ENCODE assay signal across 1 cellular context in the genomic region with DNA sequence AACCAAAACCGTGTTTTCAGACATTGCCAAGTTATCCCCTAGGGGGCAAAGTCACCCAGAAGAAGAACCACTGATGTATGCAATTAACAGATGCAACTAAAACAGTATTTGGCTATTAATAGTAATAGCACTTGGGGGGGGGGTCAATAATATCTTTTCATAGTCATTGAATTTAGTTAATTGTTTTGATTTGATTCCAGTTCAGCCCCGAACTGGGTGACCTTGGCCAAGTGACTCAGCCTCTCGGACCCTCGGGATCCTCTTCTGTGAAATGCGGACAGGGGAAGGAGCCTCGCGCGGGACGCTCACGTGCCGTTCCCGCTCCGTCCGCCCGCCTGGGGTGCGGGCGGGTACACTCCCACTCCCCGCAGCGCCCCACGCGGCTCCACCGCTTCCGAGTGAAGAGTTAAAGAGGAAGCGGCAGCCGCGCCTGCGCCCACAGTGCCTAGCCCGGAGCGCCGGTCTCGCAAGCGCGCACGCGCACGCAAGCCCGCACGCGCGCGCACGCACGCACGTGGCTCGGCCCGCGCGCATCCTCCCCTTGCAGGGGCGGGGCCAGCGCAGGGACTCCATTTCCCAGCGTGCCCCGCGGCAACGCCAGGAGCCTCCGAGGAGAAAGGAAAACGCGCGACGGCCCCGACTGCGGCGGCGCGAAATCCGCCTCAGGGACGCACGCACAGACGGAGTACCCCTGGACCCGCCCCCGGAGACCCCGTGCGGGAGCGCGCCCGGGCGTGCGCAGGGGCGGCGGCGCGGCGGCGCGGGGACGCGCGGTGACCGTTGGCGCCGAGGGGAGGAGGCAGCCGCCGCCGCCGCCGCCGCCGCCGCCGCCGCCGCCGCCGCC.
A peak's percentile ranks its signal among the peaks of the same experiment; 100 is the strongest.
TF ChIP-seq lines count a peak whose summit lies in the region.

Gene DAZAP1 (plus strand): TSS at position 769 of the 844 bp plus-strand sequence. CDS start 188 bp downstream, outside the sequence.

TF ChIP-seq in K562, 482 proteins besides CTCF, POLR2A, EP300 and RAD21 (continued from another document and continues in another):
- TF ChIP-seq, protein P1, sequence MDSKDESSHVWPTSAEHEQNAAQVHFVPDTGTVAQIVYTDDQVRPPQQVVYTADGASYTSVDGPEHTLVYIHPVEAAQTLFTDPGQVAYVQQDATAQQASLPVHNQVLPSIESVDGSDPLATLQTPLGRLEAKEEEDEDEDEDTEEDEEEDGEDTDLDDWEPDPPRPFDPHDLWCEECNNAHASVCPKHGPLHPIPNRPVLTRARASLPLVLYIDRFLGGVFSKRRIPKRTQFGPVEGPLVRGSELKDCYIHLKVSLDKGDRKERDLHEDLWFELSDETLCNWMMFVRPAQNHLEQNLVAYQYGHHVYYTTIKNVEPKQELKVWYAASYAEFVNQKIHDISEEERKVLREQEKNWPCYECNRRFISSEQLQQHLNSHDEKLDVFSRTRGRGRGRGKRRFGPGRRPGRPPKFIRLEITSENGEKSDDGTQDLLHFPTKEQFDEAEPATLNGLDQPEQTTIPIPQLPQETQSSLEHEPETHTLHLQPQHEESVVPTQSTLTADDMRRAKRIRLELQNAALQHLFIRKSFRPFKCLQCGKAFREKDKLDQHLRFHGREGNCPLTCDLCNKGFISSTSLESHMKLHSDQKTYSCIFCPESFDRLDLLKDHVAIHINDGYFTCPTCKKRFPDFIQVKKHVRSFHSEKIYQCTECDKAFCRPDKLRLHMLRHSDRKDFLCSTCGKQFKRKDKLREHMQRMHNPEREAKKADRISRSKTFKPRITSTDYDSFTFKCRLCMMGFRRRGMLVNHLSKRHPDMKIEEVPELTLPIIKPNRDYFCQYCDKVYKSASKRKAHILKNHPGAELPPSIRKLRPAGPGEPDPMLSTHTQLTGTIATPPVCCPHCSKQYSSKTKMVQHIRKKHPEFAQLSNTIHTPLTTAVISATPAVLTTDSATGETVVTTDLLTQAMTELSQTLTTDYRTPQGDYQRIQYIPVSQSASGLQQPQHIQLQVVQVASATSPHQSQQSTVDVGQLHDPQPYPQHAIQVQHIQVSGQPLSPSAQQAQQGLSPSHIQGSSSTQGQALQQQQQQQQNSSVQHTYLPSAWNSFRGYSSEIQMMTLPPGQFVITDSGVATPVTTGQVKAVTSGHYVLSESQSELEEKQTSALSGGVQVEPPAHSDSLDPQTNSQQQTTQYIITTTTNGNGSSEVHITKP (IDR thresholded peaks at IDR 0.05; ENCODE audit: partially characterized antibody): no peak
- TF ChIP-seq SRSF1 (IDR thresholded peaks at IDR 0.05; ENCODE audit: low read depth, low read length) (no peak), NR4A1 (CRISPR knock-in tag; IDR thresholded peaks at IDR 0.05) (peak; percentile 47; the same call in 1 of the 2 replicates), NR4A1 (tag; IDR thresholded peaks at IDR 0.05) (peak; percentile 89), SMARCA5 (IDR thresholded peaks at IDR 0.05) (peak; percentile 82; the same call in 1 of the 2 replicates), SAP30 (IDR thresholded peaks at IDR 0.05; ENCODE audit: borderline replicate concordance, insufficient read depth, low read depth, low read length, poor library complexity, severe bottlenecking) (no peak), ZBTB26 (CRISPR knock-in tag; IDR thresholded peaks at IDR 0.05) (no peak), ZFP1 (CRISPR knock-in tag; IDR thresholded peaks at IDR 0.05) (no peak), NFIX (CRISPR knock-in tag; IDR thresholded peaks at IDR 0.05; ENCODE audit: low read depth) (no peak), POLR2AphosphoS2 (IDR thresholded peaks at IDR 0.05; ENCODE audit: low read length) (no peak), ZNF79 (CRISPR knock-in tag; IDR thresholded peaks at IDR 0.05; ENCODE audit: low read depth) (no peak), MECOM (CRISPR knock-in tag; IDR thresholded peaks at IDR 0.05) (no peak), ZNF518B (CRISPR knock-in tag; IDR thresholded peaks at IDR 0.05) (no peak), RBM34 (IDR thresholded peaks at IDR 0.05; ENCODE audit: borderline replicate concordance, insufficient read depth, low read length) (no peak), ZNF766 (CRISPR knock-in tag; conservative IDR thresholded peaks at IDR 0.05) (peak; percentile 98), ZNF274 (IDR thresholded peaks at IDR 0.05; ENCODE audit: borderline replicate concordance, low read depth, low read length) (no peak), ZNF778 (CRISPR knock-in tag; IDR thresholded peaks at IDR 0.05) (no peak), EWSR1 (IDR thresholded peaks at IDR 0.05; ENCODE audit: borderline replicate concordance, low read depth, partially characterized antibody) (no peak), MAFK (IDR thresholded peaks at IDR 0.05; ENCODE audit: low read length) (no peak), CBX8 (IDR thresholded peaks at IDR 0.05; ENCODE audit: borderline replicate concordance, extremely low read depth, low read depth, low read length, poor library complexity, severe bottlenecking) (no peak)
- TF ChIP-seq, protein P2, sequence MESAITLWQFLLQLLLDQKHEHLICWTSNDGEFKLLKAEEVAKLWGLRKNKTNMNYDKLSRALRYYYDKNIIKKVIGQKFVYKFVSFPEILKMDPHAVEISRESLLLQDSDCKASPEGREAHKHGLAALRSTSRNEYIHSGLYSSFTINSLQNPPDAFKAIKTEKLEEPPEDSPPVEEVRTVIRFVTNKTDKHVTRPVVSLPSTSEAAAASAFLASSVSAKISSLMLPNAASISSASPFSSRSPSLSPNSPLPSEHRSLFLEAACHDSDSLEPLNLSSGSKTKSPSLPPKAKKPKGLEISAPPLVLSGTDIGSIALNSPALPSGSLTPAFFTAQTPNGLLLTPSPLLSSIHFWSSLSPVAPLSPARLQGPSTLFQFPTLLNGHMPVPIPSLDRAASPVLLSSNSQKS (CRISPR knock-in tag; IDR thresholded peaks at IDR 0.05): no peak
- TF ChIP-seq, protein P3, sequence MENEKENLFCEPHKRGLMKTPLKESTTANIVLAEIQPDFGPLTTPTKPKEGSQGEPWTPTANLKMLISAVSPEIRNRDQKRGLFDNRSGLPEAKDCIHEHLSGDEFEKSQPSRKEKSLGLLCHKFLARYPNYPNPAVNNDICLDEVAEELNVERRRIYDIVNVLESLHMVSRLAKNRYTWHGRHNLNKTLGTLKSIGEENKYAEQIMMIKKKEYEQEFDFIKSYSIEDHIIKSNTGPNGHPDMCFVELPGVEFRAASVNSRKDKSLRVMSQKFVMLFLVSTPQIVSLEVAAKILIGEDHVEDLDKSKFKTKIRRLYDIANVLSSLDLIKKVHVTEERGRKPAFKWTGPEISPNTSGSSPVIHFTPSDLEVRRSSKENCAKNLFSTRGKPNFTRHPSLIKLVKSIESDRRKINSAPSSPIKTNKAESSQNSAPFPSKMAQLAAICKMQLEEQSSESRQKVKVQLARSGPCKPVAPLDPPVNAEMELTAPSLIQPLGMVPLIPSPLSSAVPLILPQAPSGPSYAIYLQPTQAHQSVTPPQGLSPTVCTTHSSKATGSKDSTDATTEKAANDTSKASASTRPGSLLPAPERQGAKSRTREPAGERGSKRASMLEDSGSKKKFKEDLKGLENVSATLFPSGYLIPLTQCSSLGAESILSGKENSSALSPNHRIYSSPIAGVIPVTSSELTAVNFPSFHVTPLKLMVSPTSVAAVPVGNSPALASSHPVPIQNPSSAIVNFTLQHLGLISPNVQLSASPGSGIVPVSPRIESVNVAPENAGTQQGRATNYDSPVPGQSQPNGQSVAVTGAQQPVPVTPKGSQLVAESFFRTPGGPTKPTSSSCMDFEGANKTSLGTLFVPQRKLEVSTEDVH (IDR thresholded peaks at IDR 0.05; ENCODE audit: low read depth, partially characterized antibody): peak; percentile 60
- TF ChIP-seq, protein P4, sequence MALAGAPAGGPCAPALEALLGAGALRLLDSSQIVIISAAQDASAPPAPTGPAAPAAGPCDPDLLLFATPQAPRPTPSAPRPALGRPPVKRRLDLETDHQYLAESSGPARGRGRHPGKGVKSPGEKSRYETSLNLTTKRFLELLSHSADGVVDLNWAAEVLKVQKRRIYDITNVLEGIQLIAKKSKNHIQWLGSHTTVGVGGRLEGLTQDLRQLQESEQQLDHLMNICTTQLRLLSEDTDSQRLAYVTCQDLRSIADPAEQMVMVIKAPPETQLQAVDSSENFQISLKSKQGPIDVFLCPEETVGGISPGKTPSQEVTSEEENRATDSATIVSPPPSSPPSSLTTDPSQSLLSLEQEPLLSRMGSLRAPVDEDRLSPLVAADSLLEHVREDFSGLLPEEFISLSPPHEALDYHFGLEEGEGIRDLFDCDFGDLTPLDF (CRISPR knock-in tag; IDR thresholded peaks at IDR 0.05): peak; percentile 85; the same call in 1 of the 2 replicates
- TF ChIP-seq, protein P5, sequence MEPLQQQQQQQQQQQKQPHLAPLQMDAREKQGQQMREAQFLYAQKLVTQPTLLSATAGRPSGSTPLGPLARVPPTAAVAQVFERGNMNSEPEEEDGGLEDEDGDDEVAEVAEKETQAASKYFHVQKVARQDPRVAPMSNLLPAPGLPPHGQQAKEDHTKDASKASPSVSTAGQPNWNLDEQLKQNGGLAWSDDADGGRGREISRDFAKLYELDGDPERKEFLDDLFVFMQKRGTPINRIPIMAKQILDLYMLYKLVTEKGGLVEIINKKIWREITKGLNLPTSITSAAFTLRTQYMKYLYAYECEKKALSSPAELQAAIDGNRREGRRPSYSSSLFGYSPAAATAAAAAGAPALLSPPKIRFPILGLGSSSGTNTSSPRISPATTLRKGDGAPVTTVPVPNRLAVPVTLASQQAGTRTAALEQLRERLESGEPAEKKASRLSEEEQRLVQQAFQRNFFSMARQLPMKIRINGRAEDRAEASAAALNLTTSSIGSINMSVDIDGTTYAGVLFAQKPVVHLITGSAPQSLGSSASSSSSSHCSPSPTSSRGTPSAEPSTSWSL (CRISPR knock-in tag; IDR thresholded peaks at IDR 0.05; ENCODE audit: borderline replicate concordance): no peak; the same call in 1 of the 2 replicates
- TF ChIP-seq, protein P6, sequence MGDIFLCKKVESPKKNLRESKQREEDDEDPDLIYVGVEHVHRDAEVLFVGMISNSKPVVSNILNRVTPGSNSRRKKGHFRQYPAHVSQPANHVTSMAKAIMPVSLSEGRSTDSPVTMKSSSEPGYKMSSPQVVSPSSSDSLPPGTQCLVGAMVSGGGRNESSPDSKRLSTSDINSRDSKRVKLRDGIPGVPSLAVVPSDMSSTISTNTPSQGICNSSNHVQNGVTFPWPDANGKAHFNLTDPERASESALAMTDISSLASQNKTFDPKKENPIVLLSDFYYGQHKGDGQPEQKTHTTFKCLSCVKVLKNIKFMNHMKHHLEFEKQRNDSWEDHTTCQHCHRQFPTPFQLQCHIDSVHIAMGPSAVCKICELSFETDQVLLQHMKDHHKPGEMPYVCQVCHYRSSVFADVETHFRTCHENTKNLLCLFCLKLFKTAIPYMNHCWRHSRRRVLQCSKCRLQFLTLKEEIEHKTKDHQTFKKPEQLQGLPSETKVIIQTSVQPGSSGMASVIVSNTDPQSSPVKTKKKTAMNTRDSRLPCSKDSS (IDR thresholded peaks at IDR 0.05; ENCODE audit: low read depth, partially characterized antibody): no peak
